In genomic region chr4:10664408-10664807, GRCh38 we compare ENCODE assay signal across 10 cellular contexts. TPM values are rescaled to one million over a fixed set of nuclear protein-coding genes. Genes with fewer than 3 reads are reported as not detected.
DNase-seq lines count a peak whose midpoint lies in the region; ATAC-seq and TF ChIP-seq lines count a peak whose summit lies in the region.
"Had no signal": no experiment of that assay in that cellular context is flagged by ENCODE, and none has a peak within 500 bp of the region (broad histone marks: within the 10 kb centered on the region; RNA-seq: fewer than 3 reads in every experiment).

No MANE protein-coding gene starts in this region.

- H3K4me1 ChIP-seq in mesenchymal stem cell (ENCODE audit: control insufficient read depth, insufficient read depth, low read depth, low read length): peaks cover 2% of the 10 kb centered on the region

- H3K4me2 ChIP-seq in mesenchymal stem cell (ENCODE audit: low read length, poor library complexity, severe bottlenecking): no peak overlapping the region

- TF ChIP-seq CTCF in AG09309 (IDR thresholded peaks at IDR 0.05; ENCODE audit: control insufficient read depth, insufficient read depth, low read depth, low read length, missing control alignments): no peak

- H3K4me3 ChIP-seq in AG09309 (ENCODE audit: control insufficient read depth, low read depth, low read length) (no peak overlapping the region), mesenchymal stem cell (ENCODE audit: insufficient read depth in 1 of 2, low read depth in 1 of 2, low read length in 2 of 2) (no peak overlapping the region)

- H3K23ac ChIP-seq in mesenchymal stem cell (ENCODE audit: low read length in 2 of 2): no peak overlapping the region

- WGBS in mesenchymal stem cell: 22% methylated on average over 5 of the region's 5 CpGs

- H3K79me1 ChIP-seq in mesenchymal stem cell (replicated peaks; ENCODE audit: low read length, poor library complexity, severe bottlenecking): no peaks in the 10 kb centered on the region

- ATAC-seq in HG03108 (IDR thresholded peaks at IDR 0.05; ENCODE audit: unreplicated experiment): peak; percentile 51
- ATAC-seq in GM18517 (IDR thresholded peaks at IDR 0.05; ENCODE audit: unreplicated experiment): no peak
- ATAC-seq: CD8-positive, alpha-beta T cell had no signal

- no peak overlapping the region for H3K18ac ChIP-seq in mesenchymal stem cell (ENCODE audit: low read depth in 1 of 2, low read length in 2 of 2)

- H3K4ac ChIP-seq in mesenchymal stem cell (ENCODE audit: low read depth in 1 of 2, low read length in 2 of 2): no peak overlapping the region

- H3K9ac ChIP-seq in mesenchymal stem cell (ENCODE audit: low read length): no peak overlapping the region

- H2BK12ac ChIP-seq in mesenchymal stem cell (ENCODE audit: low read length in 2 of 2): no peak overlapping the region

- H2BK5ac ChIP-seq in mesenchymal stem cell (ENCODE audit: low read depth, low read length, poor library complexity, severe bottlenecking): no peak overlapping the region

- no peak overlapping the region for H2BK15ac ChIP-seq in mesenchymal stem cell (ENCODE audit: low read depth, poor library complexity, severe bottlenecking)

- H3K9me3 ChIP-seq in mesenchymal stem cell (ENCODE audit: control insufficient read depth, low read length): no peaks in the 10 kb centered on the region

- H3K27me3 ChIP-seq in mesenchymal stem cell (ENCODE audit: control insufficient read depth in 1 of 2, insufficient read depth in 1 of 2, low read length in 2 of 2): peaks cover 0 to 28% of the 10 kb centered on the region in 2 experiments

- peak overlapping the region; percentile 45 for H3K27ac ChIP-seq in mesenchymal stem cell (ENCODE audit: low read length, poor library complexity, severe bottlenecking)

- H2BK120ac ChIP-seq in mesenchymal stem cell (ENCODE audit: low read depth, low read length): no peak overlapping the region

- H4K91ac ChIP-seq in mesenchymal stem cell (ENCODE audit: low read length): no peak overlapping the region

- H2AK5ac ChIP-seq in mesenchymal stem cell (ENCODE audit: low read length, severe bottlenecking): no peak overlapping the region

- H4K8ac ChIP-seq in mesenchymal stem cell (ENCODE audit: low read length): no peak overlapping the region

- H3K36me3 ChIP-seq in mesenchymal stem cell (ENCODE audit: control insufficient read depth in 1 of 2, insufficient read depth in 2 of 2, low read depth in 1 of 2, low read length in 2 of 2): no peaks in the 10 kb centered on the region

- no peak overlapping the region for H2AFZ ChIP-seq in mesenchymal stem cell (ENCODE audit: low read depth, low read length)

- no peak overlapping the region for H3K14ac ChIP-seq in mesenchymal stem cell (ENCODE audit: low read length in 2 of 2)

- DNase-seq in AG09309 (ENCODE audit: low read depth): peak; percentile 57
- DNase-seq in dedifferentiated amniotic fluid mesenchymal stem cell (ENCODE audit: extremely low spot score): peak; percentile 45
- peak; percentile 90 for DNase-seq in mesenchymal stem cell
- DNase-seq in DMS79 treated with DMSO at 0.1 percent for 48 hours (lab: John Stamatoyannopoulos, UW): no peak
- no peak for DNase-seq in DMS 273 treated with DMSO at 0.1 percent for 48 hours (lab: John Stamatoyannopoulos, UW)
- no peak for DNase-seq in NCI-H1436 (lab: John Stamatoyannopoulos, UW)
- DNase-seq: activated B cell treated with CpG ODN at 0.5 μM for 24 hours; CD8-positive, alpha-beta T cell had no signal

RNA-seq across cellular contexts. Expression of gene CLNK, which starts 20.2 kb away (rescaled TPM):
- polyA plus RNA-seq in mesenchymal stem cell (2013, experiment 1 of 2): not detected
- polyA plus RNA-seq in mesenchymal stem cell (2013, experiment 2 of 2): not detected

Comparison
In these comparisons a context has a peak if more than half of its experiments do, and no peak if none do; other contexts are left out.
1. DNase-seq: peak in AG09309 (single experiment), dedifferentiated amniotic fluid mesenchymal stem cell (single experiment) and mesenchymal stem cell (single experiment); none in DMS79 treated with DMSO at 0.1 percent for 48 hours (single experiment), DMS 273 treated with DMSO at 0.1 percent for 48 hours (single experiment) and NCI-H1436 (single experiment).